In genomic region chr13:36850790-36851438, GRCh38 we compare ENCODE assay signal across 9 cellular contexts. TPM values are rescaled to one million over a fixed set of nuclear protein-coding genes. Genes with fewer than 3 reads are reported as not detected.
DNase-seq lines count a peak whose midpoint lies in the region; ATAC-seq and TF ChIP-seq lines count a peak whose summit lies in the region.
"Had no signal": no experiment of that assay in that cellular context is flagged by ENCODE, and none has a peak within 500 bp of the region (broad histone marks: within the 10 kb centered on the region; RNA-seq: fewer than 3 reads in every experiment).

No MANE protein-coding gene starts in this region.

- no peaks in the 10 kb centered on the region for H3K27me3 ChIP-seq in liver (ENCODE audit: control insufficient read depth in 4 of 4, insufficient read depth in 4 of 4, low read length in 3 of 4)
- H3K27me3 ChIP-seq: breast epithelium had no signal

- H3K9ac ChIP-seq in liver (ENCODE audit: low read depth in 1 of 2, low read length in 2 of 2): no peak overlapping the region

- no peak for TF ChIP-seq RAD21 in liver (IDR thresholded peaks at IDR 0.05)

- H3K36me3 ChIP-seq in liver (ENCODE audit: control insufficient read depth in 4 of 4, insufficient read depth in 3 of 4, low read depth in 1 of 4, low read length in 3 of 4): no peaks in the 10 kb centered on the region
- H3K36me3 ChIP-seq: breast epithelium had no signal

- peak; percentile 3 for TF ChIP-seq CTCF in liver (IDR thresholded peaks at IDR 0.05; ENCODE audit: low read depth, low read length, missing input control)

- no peak for ATAC-seq in HG03025 (IDR thresholded peaks at IDR 0.05; ENCODE audit: low FRiP score, unreplicated experiment)

- H3K9me3 ChIP-seq in liver (ENCODE audit: control insufficient read depth in 4 of 4, low read length in 3 of 4): no peaks in the 10 kb centered on the region
- H3K9me3 ChIP-seq: breast epithelium had no signal

- no peak overlapping the region for H3K27ac ChIP-seq in liver (ENCODE audit: low read depth in 1 of 2, low read length in 2 of 2)
- H3K27ac ChIP-seq: breast epithelium had no signal

- WGBS in liver: 88% methylated on average over 13 of the region's 13 CpGs

- intact Hi-C loops in posterior cingulate gyrus (cut with DNase I): no loop called here

- DNase-seq in NCI-H1417 (lab: John Stamatoyannopoulos, UW) (peak; percentile 12 to 34 (median 18)), NCI-H1417 treated with DMSO at 0.1 percent for 48 hours (lab: John Stamatoyannopoulos, UW) (no peak), HUDEP-2 (lab: John Stamatoyannopoulos, UW; ENCODE audit: unreplicated experiment in 76 of 76) (peak in 40 of 76 experiments; percentile 1 to 57 (median 20)), SW480 (ENCODE audit: low spot score) (peak; percentile 8), posterior cingulate gyrus (no peak)
- no peak for DNase-seq in stimulated activated CD4-positive, alpha-beta T cell treated with anti-CD3 and anti-CD28 coated beads, Interleukin-4, amount 100 ng/mL, for 24 hours

- no peak overlapping the region for H3K4me3 ChIP-seq in liver (ENCODE audit: low read depth in 1 of 3, low read length in 3 of 3)
- H3K4me3 ChIP-seq: breast epithelium had no signal

- no peaks in the 10 kb centered on the region for H3K4me1 ChIP-seq in liver (ENCODE audit: control insufficient read depth in 4 of 4, insufficient read depth in 4 of 4, low read length in 3 of 4)
- H3K4me1 ChIP-seq: breast epithelium had no signal

TF ChIP-seq in liver, 16 proteins besides CTCF, POLR2A, EP300 and RAD21:
- TF ChIP-seq SP1 (IDR thresholded peaks at IDR 0.05) (no peak), JUND (IDR thresholded peaks at IDR 0.05) (no peak)

RNA-seq across cellular contexts. Expression of gene RFXAP, which starts 31.9 kb away (rescaled TPM):
- 1 to 10 TPM; 2.4 to 3.4 TPM for total RNA-seq in liver
- 1 to 10 TPM in 1 of 2 donors, under 1 TPM in 1; 0.60 to 1.3 TPM for polyA plus RNA-seq in liver

Comparison
In these comparisons a context has a peak if more than half of its experiments do, and no peak if none do; other contexts are left out.
1. DNase-seq: peak in NCI-H1417 (3 of 3), HUDEP-2 (40 of 76) and SW480 (single experiment); none in NCI-H1417 treated with DMSO at 0.1 percent for 48 hours (single experiment), posterior cingulate gyrus (0 of 10) and stimulated activated CD4-positive, alpha-beta T cell treated with anti-CD3 and anti-CD28 coated beads, Interleukin-4, amount 100 ng/mL, for 24 hours (single experiment).